Comparison of ENCODE assay signal across 16 cellular contexts in the genomic region with DNA sequence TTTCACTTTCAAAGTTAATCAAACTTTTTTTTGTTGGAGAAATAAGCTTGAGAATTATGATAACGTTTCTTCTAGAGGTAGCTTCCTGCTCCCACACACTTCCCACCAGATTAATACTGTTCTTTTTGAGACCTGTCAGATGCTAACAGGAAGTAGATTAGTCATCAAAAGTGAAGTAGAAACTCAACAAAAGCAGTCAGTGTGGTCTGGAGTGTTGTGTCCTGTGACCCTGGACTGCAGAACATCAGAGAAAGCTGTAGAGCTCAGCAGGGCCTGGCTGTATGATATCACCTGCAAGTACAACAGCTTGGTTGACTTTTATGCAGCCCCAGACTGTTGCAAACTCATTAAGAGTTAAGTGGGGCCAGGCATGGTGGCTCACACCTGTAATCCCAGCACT.
DNase-seq lines count a peak whose midpoint lies in the region; ATAC-seq and TF ChIP-seq lines count a peak whose summit lies in the region.
"Had no signal": no experiment of that assay in that cellular context is flagged by ENCODE, and none has a peak within 500 bp of the region (broad histone marks: within the 10 kb centered on the region; RNA-seq: fewer than 3 reads in every experiment).

No MANE protein-coding gene starts in this region.

- H2AFZ ChIP-seq in MM.1S (ENCODE audit: low read length), result no peak overlapping the region

- peak overlapping the region; percentile 38; the same call in 1 of the 2 replicates for H3K27ac ChIP-seq in MM.1S (ENCODE audit: low read length)
- H3K27ac ChIP-seq: esophagus squamous epithelium had no signal

- no peaks in the 10 kb centered on the region for H3K27me3 Mint-ChIP-seq in activated T-helper 2 cell treated with anti-CD3 and anti-CD28 coated beads, Interferon-gamma antibody, Interleukin-2, Interleukin-4, amounts not matched to agents 10 μg/mL and 5 μg/mL and 100 μg/mL, durations not matched to agents 14 hours and 24 hours and 36 hours (ENCODE audit: low read depth)
- no peaks in the 10 kb centered on the region for H3K27me3 Mint-ChIP-seq in activated CD8-positive, alpha-beta T cell treated with anti-CD3 and anti-CD28 coated beads for 36 hours
- H3K27me3 Mint-ChIP-seq: B cell; dendritic cell treated with granulocyte-macrophage colony-stimulating factor and Interleukin-4, amounts not matched to agents 40 ng/mL and 50 ng/mL, for 4 days; progenitor cell of endocrine pancreas had no signal

- no peaks in the 10 kb centered on the region for H3K9me3 ChIP-seq in MM.1S (replicated peaks; ENCODE audit: insufficient read depth, low read length)
- H3K9me3 ChIP-seq: esophagus squamous epithelium, HAP-1 had no signal

- no peaks in the 10 kb centered on the region for H3K79me2 ChIP-seq in MM.1S (ENCODE audit: low read length)

- no peak for TF ChIP-seq CTCF in MM.1S (IDR thresholded peaks at IDR 0.05; ENCODE audit: low read length)
- no peak for TF ChIP-seq CTCF in retinal pigment epithelial cell (conservative IDR thresholded peaks at IDR 0.05; ENCODE audit: low read depth, low read length)
- TF ChIP-seq CTCF in activated CD8-positive, alpha-beta T cell treated with anti-CD3 and anti-CD28 coated beads for 36 hours (IDR thresholded peaks at IDR 0.05), result no peak

- H3K4me2 ChIP-seq in MM.1S (ENCODE audit: low read depth, low read length), result no peak overlapping the region

- H3K9me3 Mint-ChIP-seq in activated T-helper 2 cell treated with anti-CD3 and anti-CD28 coated beads, Interferon-gamma antibody, Interleukin-2, Interleukin-4, amounts not matched to agents 10 μg/mL and 5 μg/mL and 100 μg/mL, durations not matched to agents 14 hours and 24 hours and 36 hours, result peaks cover 8% of the 10 kb centered on the region
- H3K9me3 Mint-ChIP-seq in activated CD8-positive, alpha-beta T cell treated with anti-CD3 and anti-CD28 coated beads for 36 hours, result peaks cover 5% of the 10 kb centered on the region

- no peak overlapping the region for H3K4me3 Mint-ChIP-seq in activated T-helper 2 cell treated with anti-CD3 and anti-CD28 coated beads, Interferon-gamma antibody, Interleukin-2, Interleukin-4, amounts not matched to agents 10 μg/mL and 5 μg/mL and 100 μg/mL, durations not matched to agents 14 hours and 24 hours and 36 hours (ENCODE audit: low read depth)
- H3K4me3 Mint-ChIP-seq in activated CD8-positive, alpha-beta T cell treated with anti-CD3 and anti-CD28 coated beads for 36 hours, result no peak overlapping the region
- H3K4me3 Mint-ChIP-seq: B cell; dendritic cell treated with granulocyte-macrophage colony-stimulating factor and Interleukin-4, amounts not matched to agents 40 ng/mL and 50 ng/mL, for 4 days had no signal

- H3K27ac Mint-ChIP-seq in activated T-helper 2 cell treated with anti-CD3 and anti-CD28 coated beads, Interferon-gamma antibody, Interleukin-2, Interleukin-4, amounts not matched to agents 10 μg/mL and 5 μg/mL and 100 μg/mL, durations not matched to agents 14 hours and 24 hours and 36 hours, result no peak overlapping the region
- no peak overlapping the region for H3K27ac Mint-ChIP-seq in activated CD8-positive, alpha-beta T cell treated with anti-CD3 and anti-CD28 coated beads for 36 hours
- H3K27ac Mint-ChIP-seq: B cell; dendritic cell treated with granulocyte-macrophage colony-stimulating factor and Interleukin-4, amounts not matched to agents 40 ng/mL and 50 ng/mL, for 4 days; progenitor cell of endocrine pancreas had no signal

- H3K4me1 ChIP-seq in MM.1S (ENCODE audit: low read length), result peaks cover 23% of the 10 kb centered on the region
- H3K4me1 ChIP-seq: esophagus squamous epithelium, HAP-1 had no signal

- no peaks in the 10 kb centered on the region for H3K9me2 ChIP-seq in MM.1S (replicated peaks; ENCODE audit: insufficient read depth, low read length)

- DNase-seq in MM.1S (peak; percentile 79), retinal pigment epithelial cell (ENCODE audit: low read depth) (peak; percentile 13)
- DNase-seq in activated T-helper 2 cell treated with anti-CD3 and anti-CD28 coated beads, Interferon-gamma antibody, Interleukin-2, Interleukin-4, amounts not matched to agents 10 μg/mL and 5 μg/mL and 100 μg/mL, durations not matched to agents 14 hours and 24 hours and 36 hours (ENCODE audit: low spot score), result no peak
- DNase-seq in activated CD8-positive, alpha-beta T cell treated with anti-CD3 and anti-CD28 coated beads for 36 hours, result no peak
- DNase-seq: activated effector memory CD4-positive, alpha-beta T cell treated with Interleukin-2 at 50 U/mL for 16 hours; DMS153; esophagus squamous epithelium; KBM-7; NCI-H1105 had no signal

- intact Hi-C loops in activated T-helper 2 cell treated with anti-CD3 and anti-CD28 coated beads, Interferon-gamma antibody, Interleukin-2, Interleukin-4, amounts not matched to agents 10 μg/mL and 5 μg/mL and 100 μg/mL, durations not matched to agents 14 hours and 24 hours and 36 hours (cut with micrococcal nuclease), result no loop called here
- intact Hi-C loops in activated CD8-positive, alpha-beta T cell treated with anti-CD3 and anti-CD28 coated beads for 36 hours (cut with micrococcal nuclease), result no loop called here

- no peaks in the 10 kb centered on the region for H3K36me3 ChIP-seq in MM.1S (replicated peaks; ENCODE audit: insufficient read depth, low read length)
- H3K36me3 ChIP-seq: esophagus squamous epithelium, HAP-1 had no signal

- H3K4me3 ChIP-seq in MM.1S (ENCODE audit: low read length), result no peak overlapping the region
- no peak overlapping the region for H3K4me3 ChIP-seq in retinal pigment epithelial cell (ENCODE audit: low read length)
- H3K4me3 ChIP-seq: esophagus squamous epithelium, HAP-1 had no signal

- H3K9ac ChIP-seq in MM.1S (ENCODE audit: low read length), result no peak overlapping the region

- no peaks in the 10 kb centered on the region for H3K36me3 Mint-ChIP-seq in activated T-helper 2 cell treated with anti-CD3 and anti-CD28 coated beads, Interferon-gamma antibody, Interleukin-2, Interleukin-4, amounts not matched to agents 10 μg/mL and 5 μg/mL and 100 μg/mL, durations not matched to agents 14 hours and 24 hours and 36 hours (ENCODE audit: low read depth)
- H3K36me3 Mint-ChIP-seq in activated CD8-positive, alpha-beta T cell treated with anti-CD3 and anti-CD28 coated beads for 36 hours (ENCODE audit: low read depth), result no peaks in the 10 kb centered on the region

- H3K4me1 Mint-ChIP-seq in activated T-helper 2 cell treated with anti-CD3 and anti-CD28 coated beads, Interferon-gamma antibody, Interleukin-2, Interleukin-4, amounts not matched to agents 10 μg/mL and 5 μg/mL and 100 μg/mL, durations not matched to agents 14 hours and 24 hours and 36 hours (ENCODE audit: low read depth), result no peaks in the 10 kb centered on the region
- no peaks in the 10 kb centered on the region for H3K4me1 Mint-ChIP-seq in activated CD8-positive, alpha-beta T cell treated with anti-CD3 and anti-CD28 coated beads for 36 hours (ENCODE audit: low read depth)
- H3K4me1 Mint-ChIP-seq: B cell had no signal

- CTCF ChIA-PET in activated CD8-positive, alpha-beta T cell treated with anti-CD3 and anti-CD28 coated beads for 36 hours (lab: Charles Lee), result no interaction called here

- no peaks in the 10 kb centered on the region for H3F3A ChIP-seq in MM.1S (ENCODE audit: insufficient read depth, low read length)

- POLR2A ChIA-PET in activated CD8-positive, alpha-beta T cell treated with anti-CD3 and anti-CD28 coated beads for 36 hours (lab: Charles Lee), result no interaction called here

- no peaks in the 10 kb centered on the region for H4K20me1 ChIP-seq in MM.1S (ENCODE audit: insufficient read depth, low read length)

- peak; percentile 74 for ATAC-seq in GM18520 (IDR thresholded peaks at IDR 0.05; ENCODE audit: unreplicated experiment)
- ATAC-seq in HG02885 (IDR thresholded peaks at IDR 0.05; ENCODE audit: poor library complexity, unreplicated experiment), result peak; percentile 70
- ATAC-seq in GM18907 (IDR thresholded peaks at IDR 0.05; ENCODE audit: unreplicated experiment), result no peak
- no peak for ATAC-seq in activated CD8-positive, alpha-beta T cell treated with anti-CD3 and anti-CD28 coated beads for 36 hours

- no peaks in the 10 kb centered on the region for H3K27me3 ChIP-seq in MM.1S (replicated peaks; ENCODE audit: insufficient read depth, low read length)
- H3K27me3 ChIP-seq: esophagus squamous epithelium had no signal

Comparison
In these comparisons a context has a peak if more than half of its experiments do, and no peak if none do; other contexts are left out.
1. ATAC-seq: peak in GM18520 (single experiment) and HG02885 (single experiment); none in GM18907 (single experiment) and activated CD8-positive, alpha-beta T cell treated with anti-CD3 and anti-CD28 coated beads for 36 hours (single experiment).
2. DNase-seq: peak in MM.1S (single experiment) and retinal pigment epithelial cell (single experiment); none in activated T-helper 2 cell treated with anti-CD3 and anti-CD28 coated beads, Interferon-gamma antibody, Interleukin-2, Interleukin-4, amounts not matched to agents 10 μg/mL and 5 μg/mL and 100 μg/mL, durations not matched to agents 14 hours and 24 hours and 36 hours (single experiment) and activated CD8-positive, alpha-beta T cell treated with anti-CD3 and anti-CD28 coated beads for 36 hours (single experiment).